12 cellular contexts compared by ENCODE assay signal in the genomic region with DNA sequence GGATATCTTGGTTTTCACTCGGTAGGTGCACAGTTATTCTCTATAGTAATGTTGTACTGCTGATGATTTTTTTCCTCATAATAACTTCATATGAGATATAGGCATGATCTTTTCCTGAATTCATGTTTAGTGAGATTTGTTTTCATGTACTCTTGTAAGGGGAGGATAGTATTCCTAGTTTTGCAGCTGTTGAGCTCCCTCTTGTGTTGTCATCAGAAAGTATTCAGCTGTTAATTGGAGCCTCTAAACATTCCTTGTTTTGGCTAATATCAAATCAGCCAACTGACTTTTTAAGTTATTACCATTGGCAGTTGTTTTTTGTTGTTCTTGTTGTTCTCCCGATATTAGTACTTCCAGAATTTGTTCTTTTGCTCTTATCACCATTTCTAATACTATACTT. TPM values are rescaled to one million over a fixed set of nuclear protein-coding genes. Genes with fewer than 3 reads are reported as not detected.
DNase-seq lines count a peak whose midpoint lies in the region; ATAC-seq, FAIRE-seq and TF ChIP-seq lines count a peak whose summit lies in the region.
"Had no signal": no experiment of that assay in that cellular context is flagged by ENCODE, and none has a peak within 500 bp of the region (broad histone marks: within the 10 kb centered on the region; RNA-seq: fewer than 3 reads in every experiment).

No MANE protein-coding gene starts in this region.

- BruUV-seq in Caco-2 (replicated peaks; lab: Mats Ljungman, UMichigan) = no TSS peak

- H3K27me3 ChIP-seq in Caco-2 (replicated peaks; ENCODE audit: control insufficient read depth, insufficient read depth, low read length) = no peaks in the 10 kb centered on the region

- no peaks in the 10 kb centered on the region for H3K36me3 Mint-ChIP-seq in activated naive CD4-positive, alpha-beta T cell treated with anti-CD3 and anti-CD28 coated beads, Interleukin-2, amount 50 U/mL, for 72 hours
- no peaks in the 10 kb centered on the region for H3K36me3 Mint-ChIP-seq in Caco-2 (ENCODE audit: insufficient read depth, unreplicated experiment)
- H3K36me3 Mint-ChIP-seq: naive B cell had no signal

- H3K9me3 Mint-ChIP-seq in activated naive CD4-positive, alpha-beta T cell treated with anti-CD3 and anti-CD28 coated beads, Interleukin-2, amount 50 U/mL, for 72 hours = no peaks in the 10 kb centered on the region
- no peaks in the 10 kb centered on the region for H3K9me3 Mint-ChIP-seq in Caco-2 (ENCODE audit: unreplicated experiment)
- H3K9me3 Mint-ChIP-seq: dendritic cell treated with granulocyte-macrophage colony-stimulating factor and Interleukin-4, amounts not matched to agents 40 ng/mL and 50 ng/mL, for 4 days; naive B cell had no signal

- no peak for FAIRE-seq in D721Med (lab: Jason Lieb, UNC)

- no peaks in the 10 kb centered on the region for H3K36me3 ChIP-seq in Caco-2 (ENCODE audit: control insufficient read depth, insufficient read depth, low read length)

- H3K4me1 Mint-ChIP-seq in Caco-2 (ENCODE audit: low read depth, unreplicated experiment) = no peaks in the 10 kb centered on the region

- CTCF ChIA-PET in Caco-2 (lab: Charles Lee) = interaction anchor here (1.5 kb wide), 1 partner anchor 293 kb away, joined by 10 read pairs; no protein-coding TSS in a partner anchor

- no peak for DNase-seq in D721Med (ENCODE audit: insufficient read length, low spot score)
- DNase-seq in KBM-7 = peak; percentile 25
- DNase-seq in SKM-1 (lab: John Stamatoyannopoulos, UW; ENCODE audit: unreplicated experiment) = peak; percentile 36
- peak; percentile 30 for DNase-seq in kidney tubule cell (ENCODE audit: low spot score)
- no peak for DNase-seq in activated naive CD4-positive, alpha-beta T cell treated with anti-CD3 and anti-CD28 coated beads, Interleukin-2, amount 50 U/mL, for 72 hours (ENCODE audit: low spot score in 2 of 2)
- no peak for DNase-seq in Caco-2
- no peak for DNase-seq in omental fat pad (ENCODE audit: low spot score)
- DNase-seq: activated T-cell treated with anti-CD3 and anti-CD28 coated beads for 4 hours, naive B cell, NCI-H446 treated with DMSO at 0.1 percent for 48 hours had no signal

- ATAC-seq in activated naive CD4-positive, alpha-beta T cell treated with anti-CD3 and anti-CD28 coated beads, Interleukin-2, amount 50 U/mL, for 72 hours = no peak
- ATAC-seq in HG02840 (IDR thresholded peaks at IDR 0.05; ENCODE audit: low FRiP score, unreplicated experiment) (no peak), omental fat pad (ENCODE audit: low FRiP score) (no peak)

- intact Hi-C loops in Caco-2 (cut with micrococcal nuclease; ENCODE audit: unreplicated experiment) = loop anchor here (10.0 kb wide), 1 partner anchor 292 kb away; no protein-coding TSS in a partner anchor

- H3K27ac Mint-ChIP-seq in activated naive CD4-positive, alpha-beta T cell treated with anti-CD3 and anti-CD28 coated beads, Interleukin-2, amount 50 U/mL, for 72 hours = no peak overlapping the region
- H3K27ac Mint-ChIP-seq in Caco-2 (ENCODE audit: unreplicated experiment) = no peak overlapping the region
- H3K27ac Mint-ChIP-seq: dendritic cell treated with granulocyte-macrophage colony-stimulating factor and Interleukin-4, amounts not matched to agents 40 ng/mL and 50 ng/mL, for 4 days had no signal

- no peak overlapping the region for H3K4me3 Mint-ChIP-seq in Caco-2 (ENCODE audit: unreplicated experiment)
- H3K4me3 Mint-ChIP-seq: dendritic cell treated with granulocyte-macrophage colony-stimulating factor and Interleukin-4, amounts not matched to agents 40 ng/mL and 50 ng/mL, for 4 days; naive B cell had no signal

- POLR2A ChIA-PET in Caco-2 (lab: Charles Lee) = no interaction called here

- peaks cover 5% of the 10 kb centered on the region for H3K27me3 Mint-ChIP-seq in Caco-2 (ENCODE audit: insufficient read depth, unreplicated experiment)

- TF ChIP-seq CTCF in D721Med (IDR thresholded peaks at IDR 0.05; ENCODE audit: insufficient read depth, missing control alignments) (peak; percentile 22), Caco-2 (IDR thresholded peaks at IDR 0.05; ENCODE audit: insufficient read depth in 1 of 2, low read depth in 1 of 2, low read length in 1 of 2, severe bottlenecking in 1 of 2, unreplicated experiment in 1 of 2) (peak in 1 of 2 experiments; percentile 12), omental fat pad (IDR thresholded peaks at IDR 0.05) (no peak)

- H3K4me1 ChIP-seq in Caco-2 = no peaks in the 10 kb centered on the region

- H3K9me3 ChIP-seq in Caco-2 = no peaks in the 10 kb centered on the region; the same call in 1 of the 2 replicates

- H3K4me3 ChIP-seq in Caco-2 (ENCODE audit: low read depth, low read length) = no peak overlapping the region

- in situ Hi-C loops in KBM-7 (cut with MboI; ENCODE audit: low pct_unique_long_range_greater_than_20kb, low sequenced_read_pairs) = no loop called here

RNA-seq across cellular contexts. Expression of a gene that starts 24.4 kb away (rescaled TPM):
- total RNA-seq in activated naive CD4-positive, alpha-beta T cell treated with anti-CD3 and anti-CD28 coated beads, Interleukin-2, amount 50 U/mL, for 72 hours = not detected
- total RNA-seq in Caco-2 (2022) (not detected in 2 replicates), omental fat pad (not detected)

RNA-seq across cellular contexts. Expression of a gene that starts 34.7 kb away (rescaled TPM):
- total RNA-seq in activated naive CD4-positive, alpha-beta T cell treated with anti-CD3 and anti-CD28 coated beads, Interleukin-2, amount 50 U/mL, for 72 hours = not detected
- not detected in 2 replicates for total RNA-seq in Caco-2 (2022)
- not detected for total RNA-seq in omental fat pad

RNA-seq across cellular contexts. Expression of a gene that starts 57.8 kb away (rescaled TPM):
- not detected for total RNA-seq in activated naive CD4-positive, alpha-beta T cell treated with anti-CD3 and anti-CD28 coated beads, Interleukin-2, amount 50 U/mL, for 72 hours
- total RNA-seq in Caco-2 (2022) (not detected in 2 replicates), omental fat pad (not detected)

Comparison
In these comparisons a context has a peak if more than half of its experiments do, and no peak if none do; other contexts are left out.
1. DNase-seq: peak in KBM-7 (single experiment), SKM-1 (single experiment) and kidney tubule cell (single experiment); none in D721Med (single experiment), activated naive CD4-positive, alpha-beta T cell treated with anti-CD3 and anti-CD28 coated beads, Interleukin-2, amount 50 U/mL, for 72 hours (0 of 2), Caco-2 (0 of 2) and omental fat pad (single experiment).